In the genomic region with DNA sequence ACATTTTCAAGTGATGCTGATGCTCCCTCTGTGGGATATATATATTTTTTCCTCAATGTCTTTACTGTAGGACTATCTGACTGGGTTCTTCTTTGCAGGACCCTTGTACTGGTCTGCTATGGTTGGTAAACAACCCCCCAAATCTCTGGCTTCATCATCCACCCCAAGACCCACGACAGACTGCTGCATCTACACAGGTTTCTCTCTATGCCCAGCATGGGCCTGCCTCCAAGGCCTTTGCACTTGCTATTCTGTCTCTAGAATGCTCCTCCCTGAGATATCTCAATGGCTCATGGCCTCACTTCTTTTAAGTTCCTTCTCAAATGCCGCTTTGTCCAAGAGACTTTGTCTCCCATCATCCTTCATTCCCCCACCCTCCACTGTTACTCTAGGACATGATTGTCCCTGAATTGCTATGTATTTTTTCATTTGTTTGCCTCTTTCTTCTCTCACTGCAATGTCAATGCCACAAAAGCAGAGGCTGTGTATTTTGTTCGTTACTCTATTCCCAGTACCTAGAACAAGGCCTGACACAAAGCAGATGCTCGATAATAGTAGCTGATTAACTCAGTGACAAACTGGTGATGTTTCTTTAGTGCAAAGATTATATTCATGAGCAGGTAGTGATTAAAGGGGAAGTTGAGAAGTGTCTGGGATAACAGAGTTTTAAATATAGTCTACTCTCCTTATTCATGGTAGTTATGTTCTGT, we compare ENCODE assay signal across 20 cellular contexts. TPM values are rescaled to one million over a fixed set of nuclear protein-coding genes. Genes with fewer than 3 reads are reported as not detected.
DNase-seq lines count a peak whose midpoint lies in the region; TF ChIP-seq lines count a peak whose summit lies in the region.
"Had no signal": no experiment of that assay in that cellular context is flagged by ENCODE, and none has a peak within 500 bp of the region (broad histone marks: within the 10 kb centered on the region; RNA-seq: fewer than 3 reads in every experiment).

No MANE protein-coding gene starts in this region.

- H3K9me3 ChIP-seq in mesenchymal stem cell (ENCODE audit: control insufficient read depth, low read length): peaks cover 7% of the 10 kb centered on the region
- no peaks in the 10 kb centered on the region for H3K9me3 ChIP-seq in trophoblast cell (ENCODE audit: insufficient read depth, low read depth, low read length)
- H3K9me3 ChIP-seq: BE2C had no signal

- no peak overlapping the region for H4K8ac ChIP-seq in mesenchymal stem cell (ENCODE audit: low read length)
- H4K8ac ChIP-seq in trophoblast cell (ENCODE audit: low read depth, low read length): no peak overlapping the region

- no peak overlapping the region for H3K14ac ChIP-seq in mesenchymal stem cell (ENCODE audit: low read length in 2 of 2)
- no peak overlapping the region for H3K14ac ChIP-seq in trophoblast cell (ENCODE audit: low read length)

- H3K36me3 ChIP-seq in mesenchymal stem cell (ENCODE audit: control insufficient read depth in 1 of 2, insufficient read depth in 2 of 2, low read depth in 1 of 2, low read length in 2 of 2) (peaks cover 16 to 75% of the 10 kb centered on the region in 2 experiments), trophoblast cell (ENCODE audit: control insufficient read depth in 1 of 2, insufficient read depth in 2 of 2, low read length in 2 of 2) (peaks cover 7 to 9% of the 10 kb centered on the region in 2 experiments)
- H3K36me3 ChIP-seq: BE2C had no signal

- H3K4me2 ChIP-seq in mesenchymal stem cell (ENCODE audit: low read length, poor library complexity, severe bottlenecking): no peak overlapping the region
- no peak overlapping the region for H3K4me2 ChIP-seq in trophoblast cell (ENCODE audit: low read length)

- H3K18ac ChIP-seq in mesenchymal stem cell (ENCODE audit: low read depth in 1 of 2, low read length in 2 of 2): no peak overlapping the region
- no peak overlapping the region for H3K18ac ChIP-seq in trophoblast cell (ENCODE audit: low read length)

- H3K9ac ChIP-seq in mesenchymal stem cell (ENCODE audit: low read length): no peak overlapping the region
- no peak overlapping the region for H3K9ac ChIP-seq in trophoblast cell (ENCODE audit: low read length)
- H3K9ac ChIP-seq: GM23248 had no signal

- H3K4me1 ChIP-seq in mesenchymal stem cell (ENCODE audit: control insufficient read depth, insufficient read depth, low read depth, low read length): peaks cover 35% of the 10 kb centered on the region
- no peaks in the 10 kb centered on the region for H3K4me1 ChIP-seq in trophoblast cell (ENCODE audit: control insufficient read depth in 1 of 2, insufficient read depth in 2 of 2, low read length in 2 of 2)
- H3K4me1 ChIP-seq: BE2C had no signal

- peak overlapping the region; percentile 19 to 87 (median 62) for H3K27ac Mint-ChIP-seq in nephron
- H3K27ac Mint-ChIP-seq: CD8-positive, alpha-beta memory T cell had no signal

- over 99% methylated on average over 4 of the region's 4 CpGs for WGBS in mesenchymal stem cell
- WGBS in trophoblast cell (ENCODE audit: extremely low coverage, insufficient coverage, insufficient read length): no CpG with 5 or more reads among the region's 4 CpGs

- H3K27me3 ChIP-seq in mesenchymal stem cell (ENCODE audit: control insufficient read depth in 1 of 2, insufficient read depth in 1 of 2, low read length in 2 of 2) (no peaks in the 10 kb centered on the region), trophoblast cell (ENCODE audit: insufficient read depth, low read length) (no peaks in the 10 kb centered on the region)

- no peak overlapping the region for H4K12ac ChIP-seq in trophoblast cell (ENCODE audit: low read depth, low read length)

- H3K27me3 Mint-ChIP-seq in nephron (ENCODE audit: low read depth): no peaks in the 10 kb centered on the region

- H2BK12ac ChIP-seq in mesenchymal stem cell (ENCODE audit: low read length in 2 of 2) (no peak overlapping the region), trophoblast cell (ENCODE audit: low read length) (no peak overlapping the region)

- no peak overlapping the region for H3K23ac ChIP-seq in mesenchymal stem cell (ENCODE audit: low read length in 2 of 2)
- no peak overlapping the region for H3K23ac ChIP-seq in trophoblast cell (ENCODE audit: low read length)

- DNase-seq in Kasumi-1 (lab: John Stamatoyannopoulos, UW) (peak; percentile 0 to 4), epithelial cell of proximal tubule (ENCODE audit: low read depth) (no peak), mesenchymal stem cell (no peak), nucleus accumbens (lab: John Stamatoyannopoulos, UW) (no peak), kidney glomerular epithelial cell (lab: John Stamatoyannopoulos, UW) (no peak), trophoblast cell (no peak)
- no peak for DNase-seq in stimulated activated CD4-positive, alpha-beta T cell treated with anti-CD3 and anti-CD28 coated beads, Interleukin-2, amount 100 ng/mL, for 48 hours
- DNase-seq: ACHN; BE2C; C1 segment of cervical spinal cord; CD4-positive, CD25-positive, alpha-beta regulatory T cell; CD8-positive, alpha-beta memory T cell; COR-L47; DMS 273 treated with DMSO at 0.1 percent for 48 hours; DMS53; DND-41; EL; GM23248; HCEC 1CT had no signal

- H3K4me3 ChIP-seq in epithelial cell of proximal tubule (ENCODE audit: low read depth, low read length): peak overlapping the region; percentile 4
- no peak overlapping the region for H3K4me3 ChIP-seq in mesenchymal stem cell (ENCODE audit: insufficient read depth in 1 of 2, low read depth in 1 of 2, low read length in 2 of 2)
- H3K4me3 ChIP-seq in trophoblast cell (ENCODE audit: low read depth, low read length): no peak overlapping the region
- H3K4me3 ChIP-seq: GM23248 had no signal

- no peak overlapping the region for H2BK15ac ChIP-seq in mesenchymal stem cell (ENCODE audit: low read depth, poor library complexity, severe bottlenecking)

- no peak overlapping the region for H3K4me3 Mint-ChIP-seq in nephron
- H3K4me3 Mint-ChIP-seq: CD4-positive, CD25-positive, alpha-beta regulatory T cell; CD8-positive, alpha-beta memory T cell had no signal

- H2BK5ac ChIP-seq in mesenchymal stem cell (ENCODE audit: low read depth, low read length, poor library complexity, severe bottlenecking): no peak overlapping the region
- H2BK5ac ChIP-seq in trophoblast cell (ENCODE audit: low read depth, low read length, poor library complexity): no peak overlapping the region

- H3K4ac ChIP-seq in mesenchymal stem cell (ENCODE audit: low read depth in 1 of 2, low read length in 2 of 2): no peak overlapping the region
- no peak overlapping the region for H3K4ac ChIP-seq in trophoblast cell (ENCODE audit: low read depth, low read length)

- H3K27ac ChIP-seq in mesenchymal stem cell (ENCODE audit: low read length, poor library complexity, severe bottlenecking) (no peak overlapping the region), trophoblast cell (ENCODE audit: low read depth, low read length) (no peak overlapping the region)
- H3K27ac ChIP-seq: GM23248 had no signal

- H2AFZ ChIP-seq in mesenchymal stem cell (ENCODE audit: low read depth, low read length) (no peak overlapping the region), trophoblast cell (ENCODE audit: insufficient read depth, low read length, poor library complexity) (no peak overlapping the region)
- H2AFZ ChIP-seq: GM23248 had no signal

- H3K4me1 Mint-ChIP-seq in nephron: peaks cover 13% of the 10 kb centered on the region

- peaks cover 28% of the 10 kb centered on the region for H3K79me1 ChIP-seq in mesenchymal stem cell (replicated peaks; ENCODE audit: low read length, poor library complexity, severe bottlenecking)
- no peaks in the 10 kb centered on the region for H3K79me1 ChIP-seq in trophoblast cell (ENCODE audit: low read length)

- peaks cover 68% of the 10 kb centered on the region for H3K36me3 Mint-ChIP-seq in nephron (ENCODE audit: low read depth)
- H3K36me3 Mint-ChIP-seq: CD8-positive, alpha-beta memory T cell had no signal

- H3K9me3 Mint-ChIP-seq in nephron: peaks cover 23% of the 10 kb centered on the region

- H4K91ac ChIP-seq in mesenchymal stem cell (ENCODE audit: low read length): no peak overlapping the region
- H4K91ac ChIP-seq in trophoblast cell (ENCODE audit: low read depth, low read length): no peak overlapping the region

- H2BK120ac ChIP-seq in mesenchymal stem cell (ENCODE audit: low read depth, low read length): no peak overlapping the region
- H2BK120ac ChIP-seq in trophoblast cell (ENCODE audit: insufficient read depth, low read length, poor library complexity): no peak overlapping the region

- H2AK5ac ChIP-seq in mesenchymal stem cell (ENCODE audit: low read length, severe bottlenecking) (peak overlapping the region; percentile 66), trophoblast cell (ENCODE audit: low read length) (no peak overlapping the region)

- TF ChIP-seq CTCF in epithelial cell of proximal tubule (conservative IDR thresholded peaks at IDR 0.05; ENCODE audit: low read depth, low read length): no peak
- TF ChIP-seq CTCF in nephron (IDR thresholded peaks at IDR 0.05; ENCODE audit: unreplicated experiment in 3 of 3): no peak

- no peaks in the 10 kb centered on the region for H3K79me2 ChIP-seq in trophoblast cell (ENCODE audit: control insufficient read depth, insufficient read depth, low read length, poor library complexity)

RNA-seq across cellular contexts. Expression of gene EVC, which starts 6.6 kb away (rescaled TPM):
- 9.7 and 13.5 TPM in 2 replicates for total RNA-seq in epithelial cell of proximal tubule
- polyA plus RNA-seq in mesenchymal stem cell (2013, experiment 1 of 2): 14.1 TPM
- polyA plus RNA-seq in mesenchymal stem cell (2013, experiment 2 of 2): 13.4 TPM
- 5.0 and 5.1 TPM in 2 replicates for polyA plus RNA-seq in trophoblast cell (2013)

RNA-seq across cellular contexts. Expression of gene EVC2, which starts 9.2 kb away (rescaled TPM):
- total RNA-seq in epithelial cell of proximal tubule: 4.8 and 9.3 TPM in 2 replicates
- 2.5 TPM for polyA plus RNA-seq in mesenchymal stem cell (2013, experiment 1 of 2)
- polyA plus RNA-seq in mesenchymal stem cell (2013, experiment 2 of 2): 2.3 TPM
- polyA plus RNA-seq in trophoblast cell (2013): 2.1 and 2.3 TPM in 2 replicates

Comparison
In these comparisons a context has a peak if more than half of its experiments do, and no peak if none do; other contexts are left out.
1. DNase-seq: peak in Kasumi-1 (2 of 2); none in epithelial cell of proximal tubule (single experiment), mesenchymal stem cell (single experiment), nucleus accumbens (0 of 56), stimulated activated CD4-positive, alpha-beta T cell treated with anti-CD3 and anti-CD28 coated beads, Interleukin-2, amount 100 ng/mL, for 48 hours (0 of 2), kidney glomerular epithelial cell (single experiment) and trophoblast cell (0 of 2).